ENCODE assay signal across 17 cellular contexts in the genomic region with DNA sequence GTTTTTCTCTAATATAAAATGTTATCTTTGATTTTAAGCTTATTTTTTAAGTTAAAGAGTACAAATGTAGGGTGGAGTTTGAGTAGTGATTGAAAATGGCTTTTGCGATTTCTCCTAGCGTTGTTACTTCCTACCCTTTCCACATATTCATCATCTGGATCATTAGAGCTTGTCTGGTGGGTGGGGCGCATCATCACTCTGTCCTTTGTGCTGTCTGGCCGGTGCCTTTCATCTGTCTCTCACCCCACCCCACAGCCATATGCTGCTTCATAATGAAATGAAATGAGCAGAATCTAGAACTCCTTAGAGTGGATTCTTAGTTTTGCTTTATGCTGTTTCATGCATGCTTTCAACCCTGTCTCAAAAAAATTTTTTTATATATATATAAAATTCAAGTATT.
"Had no signal": no experiment of that assay in that cellular context is flagged by ENCODE, and none has a peak within 500 bp of the region (broad histone marks: within the 10 kb centered on the region; RNA-seq: fewer than 3 reads in every experiment).

No MANE protein-coding gene starts in this region.

- DNase-seq: activated T-cell treated with anti-CD3 and anti-CD28 coated beads, Interleukin-2, amount 50 U/mL, for 1 hour; body of pancreas; dermis blood vessel endothelial cell; foreskin fibroblast; mammary epithelial cell; right lobe of liver; SW 1271; T-helper 9 cell had no signal

- H3K4me1 Mint-ChIP-seq: activated naive CD4-positive, alpha-beta T cell treated with anti-CD3 and anti-CD28 coated beads, Interleukin-2, amount 50 U/mL, for 24 hours; central memory CD8-positive, alpha-beta T cell; stimulated activated memory B cell treated with anti-CD40 and anti-IgM and Interleukin-4, amounts not matched to agents 10 μg/mL and 1 μg/mL and 100 μg/mL, for 72 hours had no signal

- ATAC-seq: body of pancreas; esophagus mucosa; heart left ventricle; left lobe of liver; right lobe of liver; stimulated activated memory B cell treated with anti-CD40 and anti-IgM and Interleukin-4, amounts not matched to agents 10 μg/mL and 1 μg/mL and 100 μg/mL, for 72 hours had no signal

- H3K4me3 ChIP-seq: body of pancreas, heart left ventricle, prostate gland, right lobe of liver, tibial nerve had no signal

- H3K27me3 Mint-ChIP-seq: activated naive CD4-positive, alpha-beta T cell treated with anti-CD3 and anti-CD28 coated beads, Interleukin-2, amount 50 U/mL, for 24 hours; central memory CD8-positive, alpha-beta T cell; stimulated activated memory B cell treated with anti-CD40 and anti-IgM and Interleukin-4, amounts not matched to agents 10 μg/mL and 1 μg/mL and 100 μg/mL, for 72 hours had no signal

- H3K9me3 ChIP-seq: body of pancreas, heart left ventricle, prostate gland, right lobe of liver, tibial nerve had no signal

- H3K27ac ChIP-seq: body of pancreas, heart left ventricle, prostate gland, right lobe of liver, tibial nerve had no signal

- H3K36me3 ChIP-seq: prostate gland, right lobe of liver had no signal

- H3K4me1 ChIP-seq: body of pancreas, heart left ventricle, prostate gland, right lobe of liver, tibial nerve had no signal

- H3K27me3 ChIP-seq: body of pancreas, heart left ventricle, right lobe of liver, tibial nerve had no signal

- H3K27ac Mint-ChIP-seq: nephron had no signal

- H3K9me3 Mint-ChIP-seq: activated naive CD4-positive, alpha-beta T cell treated with anti-CD3 and anti-CD28 coated beads, Interleukin-2, amount 50 U/mL, for 24 hours; central memory CD8-positive, alpha-beta T cell; nephron; stimulated activated memory B cell treated with anti-CD40 and anti-IgM and Interleukin-4, amounts not matched to agents 10 μg/mL and 1 μg/mL and 100 μg/mL, for 72 hours had no signal

- H3K4me3 Mint-ChIP-seq: activated naive CD4-positive, alpha-beta T cell treated with anti-CD3 and anti-CD28 coated beads, Interleukin-2, amount 50 U/mL, for 24 hours; central memory CD8-positive, alpha-beta T cell; nephron; stimulated activated memory B cell treated with anti-CD40 and anti-IgM and Interleukin-4, amounts not matched to agents 10 μg/mL and 1 μg/mL and 100 μg/mL, for 72 hours had no signal
